ENCODE assay signal across 15 cellular contexts in genomic region chr11:61635787-61636186, GRCh38. TPM values are rescaled to one million over a fixed set of nuclear protein-coding genes. Genes with fewer than 3 reads are reported as not detected.
DNase-seq lines count a peak whose midpoint lies in the region; TF ChIP-seq lines count a peak whose summit lies in the region.
"Had no signal": no experiment of that assay in that cellular context is flagged by ENCODE, and none has a peak within 500 bp of the region (broad histone marks: within the 10 kb centered on the region; RNA-seq: fewer than 3 reads in every experiment).

No MANE protein-coding gene starts in this region.

- H4K20me1 ChIP-seq in BLaER1 treated with 17β-estradiol and CSF1 and Interleukin-3, amounts not matched to agents 10 nM and 100 nM, result no peaks in the 10 kb centered on the region; a peak in 1 of 22 replicates

- no peaks in the 10 kb centered on the region for H3K9me3 Mint-ChIP-seq in brain
- H3K9me3 Mint-ChIP-seq: CD4-positive, alpha-beta memory T cell; T-helper 1 cell treated with Interleukin-12 subunit alpha and Interleukin-12 subunit beta and Interleukin-4 antibody, amounts not matched to agents 30 μg/mL and 1 μg/mL, for 36 hours had no signal

- H3K36me3 Mint-ChIP-seq in brain, result no peaks in the 10 kb centered on the region
- H3K36me3 Mint-ChIP-seq: CD4-positive, alpha-beta memory T cell had no signal

- H3K4me3 ChIP-seq in BLaER1 treated with 17β-estradiol and CSF1 and Interleukin-3, amounts not matched to agents 10 nM and 100 nM, result no peak overlapping the region

- DNase-seq in NCI-H1436 (lab: John Stamatoyannopoulos, UW) (peak; percentile 80), NCI-H510A (lab: John Stamatoyannopoulos, UW) (peak; percentile 72), caudate nucleus (lab: John Stamatoyannopoulos, UW) (no peak), NCI-H2227 treated with DMSO at 0.1 percent for 48 hours (lab: John Stamatoyannopoulos, UW) (no peak), T1000 (lab: John Stamatoyannopoulos, UW) (no peak)
- DNase-seq: Caco-2; CD4-positive, alpha-beta memory T cell; DMS153; Kasumi-1; NCI-H187 treated with DMSO at 0.1 percent for 48 hours; NCI-H446; OCI-M1 had no signal

- H3K4me3 Mint-ChIP-seq in brain, result no peak overlapping the region
- H3K4me3 Mint-ChIP-seq: T-helper 1 cell treated with Interleukin-12 subunit alpha and Interleukin-12 subunit beta and Interleukin-4 antibody, amounts not matched to agents 30 μg/mL and 1 μg/mL, for 36 hours had no signal

- TF ChIP-seq CTCF in brain (conservative IDR thresholded peaks at IDR 0.05), result no peak

- no peaks in the 10 kb centered on the region for H3K36me3 ChIP-seq in BLaER1 treated with 17β-estradiol and CSF1 and Interleukin-3, amounts not matched to agents 10 nM and 100 nM

- H3K9me3 ChIP-seq in BLaER1 treated with 17β-estradiol and CSF1 and Interleukin-3, amounts not matched to agents 10 nM and 100 nM (replicated peaks in 1 of 11), result no peaks in the 10 kb centered on the region
- H3K9me3 ChIP-seq: Caco-2 had no signal

- peaks cover 42% of the 10 kb centered on the region for H3K4me1 Mint-ChIP-seq in brain
- H3K4me1 Mint-ChIP-seq: CD4-positive, alpha-beta memory T cell had no signal

- H3K27me3 Mint-ChIP-seq in brain, result peaks cover 7% of the 10 kb centered on the region

- peak overlapping the region in 3 of 5 experiments; percentile 28 to 94 (median 53) for H3K27ac Mint-ChIP-seq in brain
- H3K27ac Mint-ChIP-seq: CD4-positive, alpha-beta memory T cell; T-helper 1 cell treated with Interleukin-12 subunit alpha and Interleukin-12 subunit beta and Interleukin-4 antibody, amounts not matched to agents 30 μg/mL and 1 μg/mL, for 36 hours had no signal

- no peaks in the 10 kb centered on the region for H3K27me3 ChIP-seq in BLaER1 treated with 17β-estradiol and CSF1 and Interleukin-3, amounts not matched to agents 10 nM and 100 nM

- H3K4me2 ChIP-seq in BLaER1 treated with 17β-estradiol and CSF1 and Interleukin-3, amounts not matched to agents 10 nM and 100 nM, result peak overlapping the region in 9 of 11 experiments; percentile 1 to 77 (median 63); a peak in 15 of 22 replicates

- peak overlapping the region in 2 of 11 experiments; percentile 44 to 60; a peak in 3 of 22 replicates for H3K9ac ChIP-seq in BLaER1 treated with 17β-estradiol and CSF1 and Interleukin-3, amounts not matched to agents 10 nM and 100 nM

- H3K27ac ChIP-seq in BLaER1 treated with 17β-estradiol and CSF1 and Interleukin-3, amounts not matched to agents 10 nM and 100 nM, result peak overlapping the region in 2 of 11 experiments; percentile 12 to 64; a peak in 2 of 22 replicates
- no peak overlapping the region for H3K27ac ChIP-seq in caudate nucleus (ENCODE audit: low read depth, low read length)

- H3K4me1 ChIP-seq in BLaER1 treated with 17β-estradiol and CSF1 and Interleukin-3, amounts not matched to agents 10 nM and 100 nM, result peaks cover 0 to 73% (median 55%) of the 10 kb centered on the region in 10 experiments; a peak in 16 of 20 replicates
- H3K4me1 ChIP-seq: Caco-2 had no signal

RNA-seq across cellular contexts. Expression of gene DAGLA, which starts 44.4 kb away (rescaled TPM):
- 13.4 TPM for polyA plus RNA-seq in brain (ENCODE audit: insufficient read depth, low read depth, low replicate concordance)

RNA-seq across cellular contexts. Expression of gene SYT7, which starts 54.9 kb away (rescaled TPM):
- 24.6 TPM for polyA plus RNA-seq in brain (ENCODE audit: insufficient read depth, low read depth, low replicate concordance)
- polyA plus RNA-seq: CD4-positive, alpha-beta memory T cell had no signal

Comparison
In these comparisons a context has a peak if more than half of its experiments do, and no peak if none do; other contexts are left out.
1. DNase-seq: peak in NCI-H1436 (single experiment) and NCI-H510A (single experiment); none in caudate nucleus (0 of 61), NCI-H2227 treated with DMSO at 0.1 percent for 48 hours (single experiment) and T1000 (single experiment).